22 cellular contexts compared by ENCODE assay signal in genomic region chr14:52397844-52398243, GRCh38.
"Had no signal": no experiment of that assay in that cellular context is flagged by ENCODE, and none has a peak within 500 bp of the region (broad histone marks: within the 10 kb centered on the region; RNA-seq: fewer than 3 reads in every experiment).

No MANE protein-coding gene starts in this region.

- ATAC-seq: activated T-cell treated with anti-CD3 and anti-CD28 coated beads, Interleukin-2, amount 50 U/mL, for 4 hours; mucosa of descending colon; sciatic nerve; stimulated activated effector memory CD8-positive, alpha-beta T cell treated with anti-CD3 and anti-CD28 coated beads, Interleukin-12 subunit alpha, Interleukin-12 subunit beta, amount 100 ng/mL, for 72 hours; T-helper 17 cell had no signal

- DNase-seq: activated CD4-positive, alpha-beta T cell treated with anti-CD3 and anti-CD28 coated beads, Interleukin-2, amount 50 U/mL, for 1 hour; activated CD4-positive, CD25-positive, alpha-beta regulatory T cell treated with anti-CD3 and anti-CD28 coated beads, Interleukin-2, amount 50 U/mL, for 72 hours; activated CD8-positive, alpha-beta memory T cell treated with anti-CD3 and anti-CD28 coated beads, Interleukin-2, amount 50 U/mL, for 4 hours; activated effector memory CD4-positive, alpha-beta T cell treated with Interleukin-2 at 50 U/mL for 16 hours; activated naive CD4-positive, alpha-beta T cell treated with anti-CD3 and anti-CD28 coated beads, Interleukin-2, amount 10 ng/mL, durations not matched to agents 7 days and 5 days; activated T-cell treated with anti-CD3 and anti-CD28 coated beads, Interleukin-2, amount 50 U/mL, for 4 hours; dermis blood vessel endothelial cell; effector memory CD4-positive, alpha-beta T cell; esophagus squamous epithelium; immature natural killer cell; mesenchymal stem cell; mucosa of descending colon; naive B cell; ovary; stimulated activated CD4-positive, alpha-beta T cell treated with anti-CD3 and anti-CD28 coated beads, Interleukin-4, amount 100 ng/mL, for 24 hours; stomach; T-helper 17 cell had no signal

- H3K4me3 ChIP-seq: breast epithelium, esophagus squamous epithelium, mucosa of descending colon, neural progenitor cell, ovary, stomach had no signal

- FAIRE-seq: endothelial cell of umbilical vein had no signal
